In genomic region chr15:31455499-31455898, GRCh38 we compare ENCODE assay signal across 18 cellular contexts.
DNase-seq lines count a peak whose midpoint lies in the region; ATAC-seq, FAIRE-seq and TF ChIP-seq lines count a peak whose summit lies in the region.
"Had no signal": no experiment of that assay in that cellular context is flagged by ENCODE, and none has a peak within 500 bp of the region (broad histone marks: within the 10 kb centered on the region; RNA-seq: fewer than 3 reads in every experiment).

No MANE protein-coding gene starts in this region.

- H3K4me3 ChIP-seq in GM12875 (ENCODE audit: low read depth, low read length), result no peak overlapping the region
- no peak overlapping the region for H3K4me3 ChIP-seq in WI38 (ENCODE audit: low read depth, low read length)
- no peak overlapping the region for H3K4me3 ChIP-seq in keratinocyte (ENCODE audit: control insufficient read depth in 2 of 3, extremely low read depth in 1 of 3, insufficient read depth in 2 of 3, low read depth in 1 of 3, low read length in 3 of 3)
- H3K4me3 ChIP-seq in hepatocyte, result no peak overlapping the region
- H3K4me3 ChIP-seq: esophagus muscularis mucosa, ovary, upper lobe of left lung had no signal

- H3K27me3 Mint-ChIP-seq in T-helper 17 cell, result no peaks in the 10 kb centered on the region

- no peaks in the 10 kb centered on the region for H3K9me3 ChIP-seq in keratinocyte (ENCODE audit: control insufficient read depth, low read depth, low read length)
- H3K9me3 ChIP-seq in hepatocyte (ENCODE audit: low read depth), result no peaks in the 10 kb centered on the region
- no peaks in the 10 kb centered on the region for H3K9me3 ChIP-seq in T-helper 17 cell (ENCODE audit: control insufficient read depth, low read length, poor library complexity, severe bottlenecking)
- H3K9me3 ChIP-seq: ovary, upper lobe of left lung had no signal

- peaks cover 14% of the 10 kb centered on the region for H3K4me1 Mint-ChIP-seq in T-helper 17 cell

- no peaks in the 10 kb centered on the region for H3K36me3 Mint-ChIP-seq in T-helper 17 cell (ENCODE audit: low read depth)

- H3K4me2 ChIP-seq in keratinocyte (ENCODE audit: control insufficient read depth, extremely low read depth, insufficient read depth, low read depth, low read length) (no peak overlapping the region), hepatocyte (no peak overlapping the region)

- no peaks in the 10 kb centered on the region for H4K20me1 ChIP-seq in keratinocyte (ENCODE audit: control insufficient read depth, extremely low read depth, insufficient read depth, low read length)
- no peaks in the 10 kb centered on the region for H4K20me1 ChIP-seq in hepatocyte (ENCODE audit: insufficient read depth, poor library complexity, severe bottlenecking)

- H2AFZ ChIP-seq in keratinocyte (ENCODE audit: control insufficient read depth, low read length) (no peak overlapping the region), hepatocyte (no peak overlapping the region)

- H3K4me1 ChIP-seq in keratinocyte (ENCODE audit: control insufficient read depth, extremely low read depth, insufficient read depth, low read length) (peaks cover 32% of the 10 kb centered on the region), hepatocyte (ENCODE audit: insufficient read depth) (no peaks in the 10 kb centered on the region)

- H3K9me2 ChIP-seq in hepatocyte (replicated peaks; ENCODE audit: insufficient read depth), result no peaks in the 10 kb centered on the region

- dilution Hi-C loops in keratinocyte (cut with MboI; ENCODE audit: extremely low pct_ligation_motif_present, low sequenced_read_pairs), result no loop called here

- WGBS in hepatocyte (ENCODE audit: low lambda C conversion rate, missing lambda C conversion rate), result 72% methylated on average over 1 of the region's 1 CpG

- H3K27ac Mint-ChIP-seq in T-helper 17 cell, result no peak overlapping the region
- H3K27ac Mint-ChIP-seq: activated naive CD4-positive, alpha-beta T cell treated with anti-CD3 and anti-CD28 coated beads, Interleukin-2, amount 50 U/mL, for 72 hours had no signal

- H3K9me1 ChIP-seq in keratinocyte (ENCODE audit: control insufficient read depth, extremely low read depth, insufficient read depth, low read length), result no peaks in the 10 kb centered on the region

- H3K9ac ChIP-seq in keratinocyte (ENCODE audit: control insufficient read depth, extremely low read depth, insufficient read depth, low read length), result no peak overlapping the region

- POLR2A ChIA-PET in RWPE1 (lab: Yijun Ruan, JAX; ENCODE audit: low non-redundant PET), result no interaction called here

- no peak for FAIRE-seq in keratinocyte (lab: Jason Lieb, UNC)

- peak; percentile 41; the same call in 1 of the 2 replicates for TF ChIP-seq CTCF in GM12875 (IDR thresholded peaks at IDR 0.05; ENCODE audit: borderline replicate concordance, insufficient read depth, low read depth, low read length)
- 0 out of 2 replicates have a peak, but pooled peaks have one; percentile 13 for TF ChIP-seq CTCF in WI38 (IDR thresholded peaks at IDR 0.05; ENCODE audit: low read depth, low read length)
- peak; percentile 2 to 17 (median 11) for TF ChIP-seq CTCF in keratinocyte (optimal IDR thresholded peaks at IDR 0.05 in 1 of 3, IDR thresholded peaks at IDR 0.05 in 1 of 3, conservative IDR thresholded peaks at IDR 0.05 in 1 of 3; ENCODE audit: extremely low read depth in 1 of 3, insufficient read depth in 2 of 3, low read length in 3 of 3)
- no peak for TF ChIP-seq CTCF in hepatocyte (IDR thresholded peaks at IDR 0.05; ENCODE audit: poor library complexity)
- TF ChIP-seq CTCF in RWPE1 (conservative IDR thresholded peaks at IDR 0.05; ENCODE audit: low read depth), result no peak

- H3K4me3 Mint-ChIP-seq in T-helper 17 cell, result no peak overlapping the region

- DNase-seq in DMS53 (lab: John Stamatoyannopoulos, UW) (peak; percentile 6), DMS53 treated with DMSO at 0.1 percent for 48 hours (lab: John Stamatoyannopoulos, UW; ENCODE audit: unreplicated experiment) (no peak), keratinocyte (ENCODE audit: low read depth, low spot score) (no peak), hepatocyte (ENCODE audit: low spot score) (no peak), T-helper 17 cell (no peak), RWPE1 (ENCODE audit: low spot score) (no peak)
- DNase-seq: COR-L47; mesenchymal stem cell; NCI-H2081 treated with DMSO at 0.1 percent for 48 hours; ovary; stimulated activated CD4-positive, alpha-beta T cell treated with anti-CD3 and anti-CD28 coated beads, Interleukin-15, amount 100 ng/mL, for 24 hours; upper lobe of left lung had no signal

- H3K36me3 ChIP-seq in keratinocyte (ENCODE audit: control insufficient read depth in 2 of 2, extremely low read depth in 1 of 2, insufficient read depth in 2 of 2, low read length in 2 of 2) (no peaks in the 10 kb centered on the region), hepatocyte (replicated peaks; ENCODE audit: insufficient read depth, low read depth) (no peaks in the 10 kb centered on the region)
- H3K36me3 ChIP-seq: esophagus muscularis mucosa, ovary, upper lobe of left lung had no signal

- CTCF ChIA-PET in RWPE1 (lab: Yijun Ruan, JAX), result no interaction called here

- no peaks in the 10 kb centered on the region for H3K27me3 ChIP-seq in keratinocyte (ENCODE audit: control insufficient read depth, extremely low read depth, insufficient read depth, low read length)
- H3K27me3 ChIP-seq in hepatocyte, result no peaks in the 10 kb centered on the region
- H3K27me3 ChIP-seq: esophagus muscularis mucosa, ovary, upper lobe of left lung had no signal

- H3K27ac ChIP-seq in keratinocyte (ENCODE audit: control insufficient read depth, insufficient read depth, low read length) (no peak overlapping the region), hepatocyte (no peak overlapping the region), RWPE1 (no peak overlapping the region)
- H3K27ac ChIP-seq: 22Rv1, esophagus muscularis mucosa, ovary, upper lobe of left lung had no signal

- no peaks in the 10 kb centered on the region for H3K79me2 ChIP-seq in keratinocyte (ENCODE audit: control insufficient read depth, insufficient read depth, low read length)
- H3K79me2 ChIP-seq in hepatocyte, result no peaks in the 10 kb centered on the region

- ATAC-seq in T-helper 17 cell, result no peak
- ATAC-seq: Panc1 had no signal

Comparison
In these comparisons a context has a peak if more than half of its experiments do, and no peak if none do; other contexts are left out.
1. CTCF ChIP-seq: peak in GM12875 (single experiment), WI38 (single experiment) and keratinocyte (3 of 3); none in hepatocyte (single experiment) and RWPE1 (single experiment).